8 cellular contexts compared by ENCODE assay signal in genomic region chr18:46555724-46556123, GRCh38.
DNase-seq lines count a peak whose midpoint lies in the region; ATAC-seq and TF ChIP-seq lines count a peak whose summit lies in the region.

No MANE protein-coding gene starts in this region.

- POLR2A ChIA-PET in activated CD4-positive, alpha-beta memory T cell treated with anti-CD3 and anti-CD28 coated beads for 36 hours (lab: Charles Lee): no interaction called here
- POLR2A ChIA-PET in activated CD4-positive, alpha-beta memory T cell treated with anti-CD3 and anti-CD28 coated beads, Interleukin-2, amount 10 ng/mL, durations not matched to agents 7 days and 5 days (lab: Charles Lee): no interaction called here
- POLR2A ChIA-PET in naive thymus-derived CD4-positive, alpha-beta T cell (lab: Charles Lee): no interaction called here

- no peaks in the 10 kb centered on the region for H3K79me2 ChIP-seq in Karpas-422 (ENCODE audit: low read length)

- H2AFZ ChIP-seq in Karpas-422 (ENCODE audit: low read length): no peak overlapping the region

- no peaks in the 10 kb centered on the region for H3K27me3 ChIP-seq in Karpas-422 (ENCODE audit: low read length)
- H3K27me3 ChIP-seq in naive thymus-derived CD4-positive, alpha-beta T cell (ENCODE audit: control insufficient read depth in 2 of 2, insufficient read depth in 2 of 2, low read length in 2 of 2): no peaks in the 10 kb centered on the region

- H3K4me3 Mint-ChIP-seq in activated CD4-positive, alpha-beta memory T cell treated with anti-CD3 and anti-CD28 coated beads for 36 hours: no peak overlapping the region
- H3K4me3 Mint-ChIP-seq in activated CD4-positive, alpha-beta memory T cell treated with anti-CD3 and anti-CD28 coated beads, Interleukin-2, amount 10 ng/mL, durations not matched to agents 7 days and 5 days: no peak overlapping the region
- no peak overlapping the region for H3K4me3 Mint-ChIP-seq in naive thymus-derived CD4-positive, alpha-beta T cell
- H3K4me3 Mint-ChIP-seq in T-helper 17 cell: no peak overlapping the region

- no peaks in the 10 kb centered on the region for H3K4me1 Mint-ChIP-seq in activated CD4-positive, alpha-beta memory T cell treated with anti-CD3 and anti-CD28 coated beads for 36 hours (ENCODE audit: low read depth)
- H3K4me1 Mint-ChIP-seq in activated CD4-positive, alpha-beta memory T cell treated with anti-CD3 and anti-CD28 coated beads, Interleukin-2, amount 10 ng/mL, durations not matched to agents 7 days and 5 days: no peaks in the 10 kb centered on the region
- peaks cover 0 to 4% (median 0%) of the 10 kb centered on the region in 7 donors for H3K4me1 Mint-ChIP-seq in naive thymus-derived CD4-positive, alpha-beta T cell
- peaks cover 3% of the 10 kb centered on the region for H3K4me1 Mint-ChIP-seq in T-helper 17 cell

- no peaks in the 10 kb centered on the region for H3K9me3 Mint-ChIP-seq in activated CD4-positive, alpha-beta memory T cell treated with anti-CD3 and anti-CD28 coated beads for 36 hours
- no peaks in the 10 kb centered on the region for H3K9me3 Mint-ChIP-seq in activated CD4-positive, alpha-beta memory T cell treated with anti-CD3 and anti-CD28 coated beads, Interleukin-2, amount 10 ng/mL, durations not matched to agents 7 days and 5 days
- peaks cover 0 to 7% (median 0%) of the 10 kb centered on the region in 11 donors for H3K9me3 Mint-ChIP-seq in naive thymus-derived CD4-positive, alpha-beta T cell

- CTCF ChIA-PET in activated CD4-positive, alpha-beta memory T cell treated with anti-CD3 and anti-CD28 coated beads for 36 hours (lab: Charles Lee): no interaction called here
- CTCF ChIA-PET in activated CD4-positive, alpha-beta memory T cell treated with anti-CD3 and anti-CD28 coated beads, Interleukin-2, amount 10 ng/mL, durations not matched to agents 7 days and 5 days (lab: Charles Lee): interaction anchor here (0.8 to 3.1 kb wide), 3 partner anchors 67 to 140 kb away, joined by 3 to 16 read pairs (median 7); no protein-coding TSS in a partner anchor
- CTCF ChIA-PET in naive thymus-derived CD4-positive, alpha-beta T cell (lab: Charles Lee): interaction anchor here (1.1 kb wide), 1 partner anchor 68 kb away, joined by 3 read pairs; no protein-coding TSS in a partner anchor

- no peaks in the 10 kb centered on the region for H3K36me3 Mint-ChIP-seq in activated CD4-positive, alpha-beta memory T cell treated with anti-CD3 and anti-CD28 coated beads for 36 hours
- H3K36me3 Mint-ChIP-seq in activated CD4-positive, alpha-beta memory T cell treated with anti-CD3 and anti-CD28 coated beads, Interleukin-2, amount 10 ng/mL, durations not matched to agents 7 days and 5 days (ENCODE audit: low read depth): no peaks in the 10 kb centered on the region
- H3K36me3 Mint-ChIP-seq in naive thymus-derived CD4-positive, alpha-beta T cell: no peaks in the 10 kb centered on the region
- no peaks in the 10 kb centered on the region for H3K36me3 Mint-ChIP-seq in T-helper 17 cell (ENCODE audit: low read depth)

- H3K4me3 ChIP-seq in Karpas-422 (ENCODE audit: low read length): no peak overlapping the region
- H3K4me3 ChIP-seq in choroid plexus epithelial cell (ENCODE audit: low read depth, low read length): no peak overlapping the region
- H3K4me3 ChIP-seq in naive thymus-derived CD4-positive, alpha-beta T cell (ENCODE audit: low read length): no peak overlapping the region

- no peaks in the 10 kb centered on the region for H3K36me3 ChIP-seq in Karpas-422 (ENCODE audit: insufficient read depth, low read length)
- no peaks in the 10 kb centered on the region for H3K36me3 ChIP-seq in naive thymus-derived CD4-positive, alpha-beta T cell (ENCODE audit: control insufficient read depth in 2 of 3, insufficient read depth in 3 of 3, low read length in 3 of 3)

- H3K4me2 ChIP-seq in Karpas-422 (ENCODE audit: low read depth, low read length, poor library complexity, severe bottlenecking): no peak overlapping the region

- intact Hi-C loops in activated CD4-positive, alpha-beta memory T cell treated with anti-CD3 and anti-CD28 coated beads for 36 hours (cut with micrococcal nuclease): loop anchor here (5.0 kb wide), 1 partner anchor 102 kb away; the partner anchor contains the start of gene LOXHD1
- intact Hi-C loops in naive thymus-derived CD4-positive, alpha-beta T cell (cut with micrococcal nuclease): loop anchor here in 1 of 2 donors (1.0 kb wide), 1 partner anchor 103 kb away; no protein-coding TSS in a partner anchor

- H3K27ac Mint-ChIP-seq in activated CD4-positive, alpha-beta memory T cell treated with anti-CD3 and anti-CD28 coated beads for 36 hours: no peak overlapping the region
- H3K27ac Mint-ChIP-seq in activated CD4-positive, alpha-beta memory T cell treated with anti-CD3 and anti-CD28 coated beads, Interleukin-2, amount 10 ng/mL, durations not matched to agents 7 days and 5 days: no peak overlapping the region
- H3K27ac Mint-ChIP-seq in naive thymus-derived CD4-positive, alpha-beta T cell: no peak overlapping the region
- no peak overlapping the region for H3K27ac Mint-ChIP-seq in T-helper 17 cell

- peak; percentile 29 for TF ChIP-seq CTCF in choroid plexus epithelial cell (conservative IDR thresholded peaks at IDR 0.05; ENCODE audit: low read depth, low read length)

- no peaks in the 10 kb centered on the region for H3K27me3 Mint-ChIP-seq in activated CD4-positive, alpha-beta memory T cell treated with anti-CD3 and anti-CD28 coated beads for 36 hours
- H3K27me3 Mint-ChIP-seq in activated CD4-positive, alpha-beta memory T cell treated with anti-CD3 and anti-CD28 coated beads, Interleukin-2, amount 10 ng/mL, durations not matched to agents 7 days and 5 days: no peaks in the 10 kb centered on the region
- H3K27me3 Mint-ChIP-seq in naive thymus-derived CD4-positive, alpha-beta T cell: no peaks in the 10 kb centered on the region
- H3K27me3 Mint-ChIP-seq in T-helper 17 cell: no peaks in the 10 kb centered on the region

- no peaks in the 10 kb centered on the region for H3K9me2 ChIP-seq in Karpas-422 (replicated peaks; ENCODE audit: insufficient read depth, low read length)

- peak; percentile 11 for DNase-seq in activated CD4-positive, alpha-beta memory T cell treated with anti-CD3 and anti-CD28 coated beads for 36 hours
- no peak for DNase-seq in activated CD4-positive, alpha-beta memory T cell treated with anti-CD3 and anti-CD28 coated beads, Interleukin-2, amount 10 ng/mL, durations not matched to agents 7 days and 5 days
- DNase-seq in Karpas-422 (peak; percentile 74), choroid plexus epithelial cell (ENCODE audit: low read depth) (peak; percentile 2), T-helper 17 cell (no peak), NCI-H524 treated with DMSO at 0.1 percent for 48 hours (lab: John Stamatoyannopoulos, UW) (no peak)
- no peak for DNase-seq in naive thymus-derived CD4-positive, alpha-beta T cell

- no peak overlapping the region for H3K9ac ChIP-seq in Karpas-422 (ENCODE audit: low read length)

- no peaks in the 10 kb centered on the region for H3K4me1 ChIP-seq in Karpas-422 (ENCODE audit: low read length)
- no peaks in the 10 kb centered on the region for H3K4me1 ChIP-seq in naive thymus-derived CD4-positive, alpha-beta T cell (ENCODE audit: control insufficient read depth in 2 of 2, insufficient read depth in 2 of 2, low read length in 2 of 2)

- H4K20me1 ChIP-seq in Karpas-422 (ENCODE audit: insufficient read depth, low read depth, low read length): no peaks in the 10 kb centered on the region

- H3K9me3 ChIP-seq in Karpas-422 (ENCODE audit: low read length) (no peaks in the 10 kb centered on the region), T-helper 17 cell (ENCODE audit: control insufficient read depth, low read length, poor library complexity, severe bottlenecking) (no peaks in the 10 kb centered on the region)
- H3K9me3 ChIP-seq in naive thymus-derived CD4-positive, alpha-beta T cell (ENCODE audit: control insufficient read depth in 2 of 3, low read length in 3 of 3): no peaks in the 10 kb centered on the region

- H3K27ac ChIP-seq in Karpas-422 (ENCODE audit: low read length): no peak overlapping the region
- no peak overlapping the region for H3K27ac ChIP-seq in naive thymus-derived CD4-positive, alpha-beta T cell (ENCODE audit: low read depth, low read length)

- ATAC-seq in naive thymus-derived CD4-positive, alpha-beta T cell: peak; percentile 42
- ATAC-seq in HG03342 (IDR thresholded peaks at IDR 0.05; ENCODE audit: unreplicated experiment): no peak
- no peak for ATAC-seq in T-helper 17 cell

Comparison
In these comparisons a context has a peak if more than half of its experiments do, and no peak if none do; other contexts are left out.
1. DNase-seq: peak in activated CD4-positive, alpha-beta memory T cell treated with anti-CD3 and anti-CD28 coated beads for 36 hours (single experiment), Karpas-422 (single experiment) and choroid plexus epithelial cell (single experiment); none in activated CD4-positive, alpha-beta memory T cell treated with anti-CD3 and anti-CD28 coated beads, Interleukin-2, amount 10 ng/mL, durations not matched to agents 7 days and 5 days (single experiment), naive thymus-derived CD4-positive, alpha-beta T cell (0 of 9), T-helper 17 cell (0 of 3) and NCI-H524 treated with DMSO at 0.1 percent for 48 hours (single experiment).